In the genomic region with DNA sequence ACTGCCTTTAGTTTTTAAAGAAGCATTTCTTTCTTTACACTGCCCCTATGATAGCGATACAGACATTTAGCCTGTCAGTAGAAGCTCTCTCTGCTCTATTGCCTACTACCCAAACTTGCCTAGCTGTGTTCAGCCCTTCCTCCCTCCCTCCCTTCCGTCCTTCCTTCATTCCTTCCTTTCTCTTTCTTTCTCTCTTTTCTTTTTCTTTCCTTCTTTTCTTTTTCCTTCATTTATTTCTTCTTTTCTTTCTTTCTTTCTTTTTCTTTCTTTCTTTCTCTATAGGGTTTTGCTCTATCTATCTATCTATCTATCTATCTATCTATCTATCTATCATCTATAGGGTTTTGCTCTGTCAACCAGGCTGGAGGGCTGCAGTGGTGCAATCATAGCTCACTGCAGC, we compare ENCODE assay signal across 22 cellular contexts.
"Had no signal": no experiment of that assay in that cellular context is flagged by ENCODE, and none has a peak within 500 bp of the region (broad histone marks: within the 10 kb centered on the region; RNA-seq: fewer than 3 reads in every experiment).

No MANE protein-coding gene starts in this region.

- H3K27ac Mint-ChIP-seq: activated naive CD4-positive, alpha-beta T cell treated with anti-CD3 and anti-CD28 coated beads for 36 hours; activated naive CD8-positive, alpha-beta T cell treated with anti-CD3 and anti-CD28 coated beads, Interleukin-2, amount 10 ng/mL, durations not matched to agents 7 days and 5 days; endodermal cell; stimulated activated naive B cell treated with anti-CD40 and anti-IgM and Interleukin-4, amounts not matched to agents 10 μg/mL and 1 μg/mL and 100 μg/mL, for 72 hours had no signal

- ATAC-seq: body of pancreas; left lobe of liver; lower lobe of right lung; sciatic nerve; stimulated activated naive B cell treated with anti-CD40 and anti-IgM and Interleukin-4, amounts not matched to agents 10 μg/mL and 1 μg/mL and 100 μg/mL, for 72 hours had no signal

- H3K36me3 ChIP-seq: cardiac muscle cell, lower lobe of right lung, transverse colon, vagina had no signal

- H3K4me1 Mint-ChIP-seq: activated naive CD8-positive, alpha-beta T cell treated with anti-CD3 and anti-CD28 coated beads, Interleukin-2, amount 10 ng/mL, durations not matched to agents 7 days and 5 days; endodermal cell; naive B cell had no signal

- H3K9me3 Mint-ChIP-seq: activated naive CD4-positive, alpha-beta T cell treated with anti-CD3 and anti-CD28 coated beads for 36 hours; activated naive CD8-positive, alpha-beta T cell treated with anti-CD3 and anti-CD28 coated beads, Interleukin-2, amount 10 ng/mL, durations not matched to agents 7 days and 5 days; endodermal cell; naive B cell; stimulated activated naive B cell treated with anti-CD40 and anti-IgM and Interleukin-4, amounts not matched to agents 10 μg/mL and 1 μg/mL and 100 μg/mL, for 72 hours had no signal

- H3K4me3 ChIP-seq: body of pancreas, cardiac muscle cell, lower lobe of right lung, transverse colon, vagina had no signal

- H3K36me3 Mint-ChIP-seq: activated naive CD8-positive, alpha-beta T cell treated with anti-CD3 and anti-CD28 coated beads, Interleukin-2, amount 10 ng/mL, durations not matched to agents 7 days and 5 days; naive B cell; stimulated activated naive B cell treated with anti-CD40 and anti-IgM and Interleukin-4, amounts not matched to agents 10 μg/mL and 1 μg/mL and 100 μg/mL, for 72 hours had no signal

- DNase-seq: activated CD4-positive, alpha-beta T cell treated with anti-CD3 and anti-CD28 coated beads for 1 hour; activated CD8-positive, alpha-beta memory T cell treated with anti-CD3 and anti-CD28 coated beads, Interleukin-2, amount 50 U/mL, for 48 hours; activated effector memory CD4-positive, alpha-beta T cell treated with Interleukin-2 at 50 U/mL for 16 hours; activated naive CD4-positive, alpha-beta T cell treated with anti-CD3 and anti-CD28 coated beads for 36 hours; activated naive CD8-positive, alpha-beta T cell treated with anti-CD3 and anti-CD28 coated beads, Interleukin-2, amount 10 ng/mL, durations not matched to agents 7 days and 5 days; activated T-cell treated with anti-CD3 and anti-CD28 coated beads, Interleukin-2, amount 50 U/mL, for 48 hours; amygdala; cortex of kidney; endodermal cell; lower lobe of right lung; naive B cell; nucleus accumbens; small intestine; stimulated activated CD4-positive, alpha-beta T cell treated with anti-CD3 and anti-CD28 coated beads, Interleukin-15, amount 100 ng/mL, for 24 hours; stimulated activated naive B cell treated with anti-CD40 and anti-IgM and Interleukin-4, amounts not matched to agents 10 μg/mL and 1 μg/mL and 100 μg/mL, for 72 hours; T-helper 9 cell; transverse colon had no signal

- H3K27ac ChIP-seq: body of pancreas, cardiac muscle cell, lower lobe of right lung, transverse colon, vagina had no signal

- H3K27me3 ChIP-seq: transverse colon, vagina had no signal

- H3K4me3 Mint-ChIP-seq: activated naive CD4-positive, alpha-beta T cell treated with anti-CD3 and anti-CD28 coated beads for 36 hours; activated naive CD8-positive, alpha-beta T cell treated with anti-CD3 and anti-CD28 coated beads, Interleukin-2, amount 10 ng/mL, durations not matched to agents 7 days and 5 days; endodermal cell; stimulated activated naive B cell treated with anti-CD40 and anti-IgM and Interleukin-4, amounts not matched to agents 10 μg/mL and 1 μg/mL and 100 μg/mL, for 72 hours had no signal

- H3K4me1 ChIP-seq: body of pancreas, lower lobe of right lung, transverse colon, vagina had no signal

- H3K9me3 ChIP-seq: body of pancreas, lower lobe of right lung, transverse colon, vagina had no signal

- H3K27me3 Mint-ChIP-seq: activated naive CD8-positive, alpha-beta T cell treated with anti-CD3 and anti-CD28 coated beads, Interleukin-2, amount 10 ng/mL, durations not matched to agents 7 days and 5 days had no signal
